ENCODE assay signal across 8 cellular contexts in genomic region chr9:126914458-126915280, GRCh38. TPM values are rescaled to one million over a fixed set of nuclear protein-coding genes. Genes with fewer than 3 reads are reported as not detected.
DNase-seq lines count a peak whose midpoint lies in the region; ATAC-seq and TF ChIP-seq lines count a peak whose summit lies in the region.

Gene RALGPS1 (plus strand): TSS chr9:126914782. CDS start chr9:126962290, 47,508 bp downstream.

- H3K4me1 ChIP-seq in MM.1S (ENCODE audit: low read length) = peaks cover 8% of the 10 kb centered on the region; the same call in 1 of the 2 replicates

- no peak within 1 kb of the TSS for H3K27ac Mint-ChIP-seq in nephron progenitor cell

- peak within 1 kb of the TSS; percentile 83 for H3K4me3 Mint-ChIP-seq in nephron progenitor cell

- H3F3A ChIP-seq in MM.1S (ENCODE audit: insufficient read depth, low read length) = no peaks in the 10 kb centered on the region; the same call in 1 of the 2 replicates

- H3K9ac ChIP-seq in MM.1S (ENCODE audit: low read length) = peak within 1 kb of the TSS; percentile 39; the same call in 1 of the 2 replicates

- no peaks in the 10 kb centered on the region for H3K9me3 ChIP-seq in MM.1S (replicated peaks; ENCODE audit: insufficient read depth, low read length)

- in situ Hi-C loops in G401 (cut with HindIII; ENCODE audit: low sequenced_read_pairs) = no loop called here

- ATAC-seq in stimulated activated naive CD8-positive, alpha-beta T cell treated with anti-CD3 and anti-CD28 coated beads, Interleukin-15, Interleukin-2, amounts not matched to agents 100 U/mL and 50 U/mL, for 24 hours = peak; percentile 99

- H3K36me3 ChIP-seq in MM.1S (replicated peaks; ENCODE audit: insufficient read depth, low read length) = no peaks in the 10 kb centered on the region

- DNase-seq in G401 (ENCODE audit: low spot score) (peak; percentile 96), HCEC 1CT (peak; percentile 94), MM.1S (peak; percentile 99), SHP77 (lab: John Stamatoyannopoulos, UW) (peak; percentile 88 to 97), activated gamma-delta T cell (lab: John Stamatoyannopoulos, UW) (peak; percentile 91), fibroblast of villous mesenchyme (ENCODE audit: low read depth) (peak; percentile 95), nephron progenitor cell (peak; percentile 95)
- DNase-seq in stimulated activated naive CD8-positive, alpha-beta T cell treated with anti-CD3 and anti-CD28 coated beads, Interleukin-15, Interleukin-2, amounts not matched to agents 100 U/mL and 50 U/mL, for 24 hours = peak; percentile 91

- no peak within 1 kb of the TSS for H3K27ac ChIP-seq in MM.1S (ENCODE audit: low read length)

- no peaks in the 10 kb centered on the region for H3K36me3 Mint-ChIP-seq in nephron progenitor cell (ENCODE audit: low read depth)

- TF ChIP-seq CTCF in MM.1S (IDR thresholded peaks at IDR 0.05; ENCODE audit: low read length) (no peak), fibroblast of villous mesenchyme (IDR thresholded peaks at IDR 0.05; ENCODE audit: insufficient read depth, low read depth, low read length) (no peak), nephron progenitor cell (IDR thresholded peaks at IDR 0.05) (no peak)

- no peaks in the 10 kb centered on the region for H3K27me3 ChIP-seq in MM.1S (replicated peaks; ENCODE audit: insufficient read depth, low read length)

- H4K20me1 ChIP-seq in MM.1S (ENCODE audit: insufficient read depth, low read length) = no peaks in the 10 kb centered on the region

- H3K27me3 Mint-ChIP-seq in nephron progenitor cell (ENCODE audit: low read depth, poor library complexity) = peaks cover 64% of the 10 kb centered on the region

- no peaks in the 10 kb centered on the region for H3K9me3 Mint-ChIP-seq in nephron progenitor cell

- peaks cover 37% of the 10 kb centered on the region for H3K79me2 ChIP-seq in MM.1S (ENCODE audit: low read length)

- H3K4me3 ChIP-seq in MM.1S (ENCODE audit: low read length) (peak within 1 kb of the TSS; percentile 66), fibroblast of villous mesenchyme (ENCODE audit: low read depth, low read length) (peak within 1 kb of the TSS; percentile 43)

- no peaks in the 10 kb centered on the region for H3K9me2 ChIP-seq in MM.1S (replicated peaks; ENCODE audit: insufficient read depth, low read length)

- peak within 1 kb of the TSS; percentile 90 for H3K4me2 ChIP-seq in MM.1S (ENCODE audit: low read depth, low read length)

- H2AFZ ChIP-seq in MM.1S (ENCODE audit: low read length) = peak within 1 kb of the TSS; percentile 80

- peaks cover 20% of the 10 kb centered on the region for H3K4me1 Mint-ChIP-seq in nephron progenitor cell

RNA-seq across cellular contexts. Expression of gene RALGPS1, which starts in this region (rescaled TPM):
- 0.49 and 3.7 TPM in 2 replicates for total RNA-seq in G401 (2014; rRNA removed; shearing (Covaris generic))
- 1.6 and 2.6 TPM in 2 replicates for total RNA-seq in fibroblast of villous mesenchyme
